Comparison of ENCODE assay signal across 10 cellular contexts in genomic region chr3:48425281-48425812, GRCh38.
DNase-seq lines count a peak whose midpoint lies in the region; ATAC-seq and TF ChIP-seq lines count a peak whose summit lies in the region.
"Had no signal": no experiment of that assay in that cellular context is flagged by ENCODE, and none has a peak within 500 bp of the region (broad histone marks: within the 10 kb centered on the region; RNA-seq: fewer than 3 reads in every experiment).

No MANE protein-coding gene starts in this region.

- no peaks in the 10 kb centered on the region for H3K27me3 ChIP-seq in effector memory CD4-positive, alpha-beta T cell (replicated peaks; ENCODE audit: control insufficient read depth, insufficient read depth, low read length, poor library complexity, severe bottlenecking)

- no peaks in the 10 kb centered on the region for H3K36me3 ChIP-seq in effector memory CD4-positive, alpha-beta T cell (ENCODE audit: control insufficient read depth, insufficient read depth, low read length)

- H3K4me3 ChIP-seq in retinal pigment epithelial cell (ENCODE audit: low read length): peak overlapping the region; percentile 69
- no peak overlapping the region for H3K4me3 ChIP-seq in effector memory CD4-positive, alpha-beta T cell (ENCODE audit: insufficient read depth, low read depth, low read length, poor library complexity, severe bottlenecking)

- TF ChIP-seq CTCF in retinal pigment epithelial cell (conservative IDR thresholded peaks at IDR 0.05; ENCODE audit: low read depth, low read length): no peak

- ATAC-seq in HG03354 (IDR thresholded peaks at IDR 0.05; ENCODE audit: poor library complexity, severe bottlenecking, unreplicated experiment) (no peak), HG03571 (IDR thresholded peaks at IDR 0.05; ENCODE audit: unreplicated experiment) (no peak)
- ATAC-seq: activated naive CD8-positive, alpha-beta T cell treated with anti-CD3 and anti-CD28 coated beads, Interleukin-2, amount 50 U/mL, for 24 hours had no signal

- peak; percentile 44 for DNase-seq in ELF-1 (ENCODE audit: low read depth, low spot score)
- DNase-seq in kidney tubule cell (ENCODE audit: low spot score): peak; percentile 34
- peak; percentile 78 for DNase-seq in retinal pigment epithelial cell (ENCODE audit: low read depth)
- no peak for DNase-seq in ecto neural progenitor cell (ENCODE audit: low spot score)
- no peak for DNase-seq in effector memory CD4-positive, alpha-beta T cell
- DNase-seq: activated naive CD8-positive, alpha-beta T cell treated with anti-CD3 and anti-CD28 coated beads, Interleukin-2, amount 50 U/mL, for 24 hours; NCI-H1092 treated with DMSO at 0.1 percent for 48 hours had no signal

- H3K4me1 ChIP-seq in effector memory CD4-positive, alpha-beta T cell (ENCODE audit: control insufficient read depth, insufficient read depth, low read length, poor library complexity, severe bottlenecking): peaks cover 9% of the 10 kb centered on the region

- H3K27ac ChIP-seq in cingulate gyrus (ENCODE audit: low read depth, low read length): peak overlapping the region; percentile 99
- H3K27ac ChIP-seq in effector memory CD4-positive, alpha-beta T cell (ENCODE audit: insufficient read depth, low read length, poor library complexity, severe bottlenecking): no peak overlapping the region

- H3K9me3 ChIP-seq in effector memory CD4-positive, alpha-beta T cell (ENCODE audit: control insufficient read depth, low read length): no peaks in the 10 kb centered on the region

Comparison
In these comparisons a context has a peak if more than half of its experiments do, and no peak if none do; other contexts are left out.
1. DNase-seq: peak in ELF-1 (single experiment), kidney tubule cell (single experiment) and retinal pigment epithelial cell (single experiment); none in ecto neural progenitor cell (single experiment) and effector memory CD4-positive, alpha-beta T cell (0 of 3).